Comparison of ENCODE assay signal across 1 cellular context in genomic region chr20:3797592-3798404, GRCh38.
TF ChIP-seq lines count a peak whose summit lies in the region.

No MANE protein-coding gene starts in this region.

TF ChIP-seq in H1, 55 proteins besides CTCF, POLR2A, EP300 and RAD21:
- TF ChIP-seq RFX5 (IDR thresholded peaks at IDR 0.05; ENCODE audit: borderline replicate concordance, low read depth, low read length) = no peak
- TF ChIP-seq BRCA1 (IDR thresholded peaks at IDR 0.05; ENCODE audit: low read depth, low read length) = no peak
- no peak for TF ChIP-seq ASH2L (IDR thresholded peaks at IDR 0.05; ENCODE audit: low read length)
- TF ChIP-seq KDM5A (IDR thresholded peaks at IDR 0.05; ENCODE audit: low read length) = no peak
- TF ChIP-seq JUN (IDR thresholded peaks at IDR 0.05; ENCODE audit: low read depth, low read length) = no peak
- no peak for TF ChIP-seq NRF1 (IDR thresholded peaks at IDR 0.05; ENCODE audit: low read depth, low read length)
- no peak for TF ChIP-seq SP1 (IDR thresholded peaks at IDR 0.05; ENCODE audit: low read depth, low read length)
- TF ChIP-seq, protein P1, sequence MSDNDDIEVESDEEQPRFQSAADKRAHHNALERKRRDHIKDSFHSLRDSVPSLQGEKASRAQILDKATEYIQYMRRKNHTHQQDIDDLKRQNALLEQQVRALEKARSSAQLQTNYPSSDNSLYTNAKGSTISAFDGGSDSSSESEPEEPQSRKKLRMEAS (IDR thresholded peaks at IDR 0.05) = no peak
- no peak for TF ChIP-seq CEBPB (IDR thresholded peaks at IDR 0.05; ENCODE audit: low read depth, low read length)
- no peak for TF ChIP-seq MAFK (IDR thresholded peaks at IDR 0.05; ENCODE audit: low read depth, low read length)
- no peak for TF ChIP-seq TBP (IDR thresholded peaks at IDR 0.05; ENCODE audit: low read depth, low read length)
- TF ChIP-seq RNF2 (IDR thresholded peaks at IDR 0.05; ENCODE audit: borderline replicate concordance, low read depth, low read length, missing control alignments, poor library complexity, severe bottlenecking) = no peak
- no peak for TF ChIP-seq GABPA (IDR thresholded peaks at IDR 0.05; ENCODE audit: borderline replicate concordance, insufficient read depth, low read length)
- no peak for TF ChIP-seq CHD7 (IDR thresholded peaks at IDR 0.05; ENCODE audit: insufficient replicate concordance, low read length)
- TF ChIP-seq SP4 (IDR thresholded peaks at IDR 0.05; ENCODE audit: low read length) = no peak
- TF ChIP-seq EZH2 (IDR thresholded peaks at IDR 0.05; ENCODE audit: low read depth, low read length, severe bottlenecking) = no peak
- TF ChIP-seq JUND (IDR thresholded peaks at IDR 0.05; ENCODE audit: low read length) = no peak
- no peak for TF ChIP-seq NANOG (IDR thresholded peaks at IDR 0.05; ENCODE audit: insufficient read depth, low read depth, low read length, poor library complexity, severe bottlenecking)
- TF ChIP-seq SRF (IDR thresholded peaks at IDR 0.05; ENCODE audit: low read depth, low read length) = no peak
